8 cellular contexts compared by ENCODE assay signal in genomic region chr3:20340324-20340928, GRCh38.
DNase-seq lines count a peak whose midpoint lies in the region; ATAC-seq, FAIRE-seq and TF ChIP-seq lines count a peak whose summit lies in the region.

No MANE protein-coding gene starts in this region.

- H3K9me3 ChIP-seq in PC-3 (ENCODE audit: low read length) (no peaks in the 10 kb centered on the region), neural progenitor cell (ENCODE audit: low read depth) (no peaks in the 10 kb centered on the region), suprapubic skin (no peaks in the 10 kb centered on the region)

- peaks cover 4% of the 10 kb centered on the region for H3K4me1 Mint-ChIP-seq in neural progenitor cell

- H3F3A ChIP-seq in PC-3 (ENCODE audit: low read length, unreplicated experiment) = no peaks in the 10 kb centered on the region
- H3F3A ChIP-seq in neural progenitor cell (ENCODE audit: low read depth) = peaks cover 8% of the 10 kb centered on the region

- H3K9ac ChIP-seq in PC-3 (ENCODE audit: low read length) (no peak overlapping the region), neural progenitor cell (no peak overlapping the region)

- H3K4me1 ChIP-seq in PC-3 (ENCODE audit: insufficient read depth, low read length) = no peaks in the 10 kb centered on the region
- peaks cover 26% of the 10 kb centered on the region for H3K4me1 ChIP-seq in neural progenitor cell
- H3K4me1 ChIP-seq in suprapubic skin = no peaks in the 10 kb centered on the region

- TF ChIP-seq CTCF in PC-3 (conservative IDR thresholded peaks at IDR 0.05; ENCODE audit: low read depth, low read length) (peak; percentile 95), fibroblast of pulmonary artery (IDR thresholded peaks at IDR 0.05; ENCODE audit: low read length, missing control alignments) (peak; percentile 99), neural progenitor cell (IDR thresholded peaks at IDR 0.05) (peak; percentile 98), suprapubic skin (IDR thresholded peaks at IDR 0.05) (peak; percentile 50 to 75)

- H3K36me3 Mint-ChIP-seq in neural progenitor cell = no peaks in the 10 kb centered on the region

- TF ChIP-seq POLR2A in suprapubic skin (IDR thresholded peaks at IDR 0.05) = no peak

- H3K36me3 ChIP-seq in PC-3 (ENCODE audit: low read depth, low read length) = no peaks in the 10 kb centered on the region
- no peaks in the 10 kb centered on the region for H3K36me3 ChIP-seq in neural progenitor cell
- H3K36me3 ChIP-seq in suprapubic skin = no peaks in the 10 kb centered on the region

- no peaks in the 10 kb centered on the region for H4K20me1 ChIP-seq in PC-3 (ENCODE audit: low read length)
- H4K20me1 ChIP-seq in neural progenitor cell (ENCODE audit: low read depth) = no peaks in the 10 kb centered on the region

- H2AFZ ChIP-seq in PC-3 (ENCODE audit: low read length) (no peak overlapping the region), neural progenitor cell (replicated peaks) (peak overlapping the region; percentile 73)

- POLR2A ChIA-PET in PC-3 (lab: Charles Lee; ENCODE audit: unreplicated experiment) = no interaction called here

- H3K4me3 Mint-ChIP-seq in neural progenitor cell = no peak overlapping the region

- ATAC-seq in GM21528 (IDR thresholded peaks at IDR 0.05; ENCODE audit: low FRiP score, unreplicated experiment) (peak; percentile 89), PC-3 (peak; percentile 85)

- H3K4me2 ChIP-seq in PC-3 (ENCODE audit: low read length) = 0 out of 2 replicates have a peak overlapping the region, but pooled peaks have one; percentile 17
- H3K4me2 ChIP-seq in neural progenitor cell = no peak overlapping the region

- DNase-seq in Daoy (ENCODE audit: low read depth) (peak; percentile 19), HTR-8/SVneo (ENCODE audit: insufficient read length, low spot score) (peak; percentile 32), PC-3 (peak; percentile 82), fibroblast of pulmonary artery (ENCODE audit: low read depth) (peak; percentile 87), neural progenitor cell (ENCODE audit: low spot score) (peak; percentile 79), suprapubic skin (ENCODE audit: low spot score in 2 of 2) (peak in 1 of 2 donors; percentile 55)
- DNase-seq in activated T-cell treated with anti-CD3 and anti-CD28 coated beads, Interleukin-2, amount 50 U/mL, for 48 hours = peak; percentile 68 to 76

- H3K27ac ChIP-seq in PC-3 (ENCODE audit: low read length) (no peak overlapping the region), neural progenitor cell (no peak overlapping the region), suprapubic skin (no peak overlapping the region)

- no peaks in the 10 kb centered on the region for H3K9me2 ChIP-seq in PC-3 (replicated peaks; ENCODE audit: low read length)

- no peaks in the 10 kb centered on the region for H3K27me3 Mint-ChIP-seq in neural progenitor cell (ENCODE audit: insufficient read depth, low read depth)

- TF ChIP-seq EP300 in suprapubic skin (IDR thresholded peaks at IDR 0.05) = no peak

- CTCF ChIA-PET in PC-3 (lab: Charles Lee) = no interaction called here

- H3K27me3 ChIP-seq in PC-3 (ENCODE audit: low read length) (no peaks in the 10 kb centered on the region), neural progenitor cell (no peaks in the 10 kb centered on the region), suprapubic skin (no peaks in the 10 kb centered on the region)

- H3K27ac Mint-ChIP-seq in neural progenitor cell = no peak overlapping the region

- intact Hi-C loops in PC-3 (cut with micrococcal nuclease) = loop anchor here (1.0 to 10.0 kb wide), 3 partner anchors 1144 to 1777 kb away; no protein-coding TSS in a partner anchor

- WGBS in suprapubic skin = 27% methylated on average over 6 of the region's 6 CpGs

- no peaks in the 10 kb centered on the region for H3K9me3 Mint-ChIP-seq in neural progenitor cell

- FAIRE-seq in HTR-8/SVneo (lab: Jason Lieb, UNC) = no peak

- no TSS peak for BruUV-seq in PC-3 (replicated peaks; lab: Mats Ljungman, UMichigan)

- H3K4me3 ChIP-seq in PC-3 (ENCODE audit: low read length) = no peak overlapping the region
- H3K4me3 ChIP-seq in fibroblast of pulmonary artery (replicated peaks; ENCODE audit: low read depth, low read length) = no peak overlapping the region
- no peak overlapping the region for H3K4me3 ChIP-seq in neural progenitor cell
- H3K4me3 ChIP-seq in suprapubic skin = no peak overlapping the region

- H3K79me2 ChIP-seq in PC-3 (ENCODE audit: low read length) (no peaks in the 10 kb centered on the region), neural progenitor cell (ENCODE audit: low read depth) (no peaks in the 10 kb centered on the region)
